In the genomic region with DNA sequence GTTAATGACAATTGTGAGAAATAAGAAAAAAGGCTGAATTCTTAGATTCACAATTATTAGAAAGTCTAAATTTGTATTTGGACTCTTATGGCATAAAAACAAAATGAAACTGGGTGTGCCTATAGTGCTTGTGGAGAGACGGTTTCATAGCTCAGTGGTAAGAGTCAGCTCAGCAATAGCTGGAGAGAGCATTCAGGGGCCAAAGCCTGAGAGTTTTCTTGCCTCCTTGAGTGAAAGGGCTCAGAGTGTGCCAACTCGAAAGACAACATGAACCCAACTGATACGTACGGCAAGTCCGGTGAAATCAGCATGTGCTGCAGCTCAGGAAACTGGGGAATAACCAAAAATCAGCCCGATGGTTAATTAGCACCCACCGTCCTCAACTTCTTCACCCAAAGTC, we compare ENCODE assay signal across 8 cellular contexts.
"Had no signal": no experiment of that assay in that cellular context is flagged by ENCODE, and none has a peak within 500 bp of the region (broad histone marks: within the 10 kb centered on the region; RNA-seq: fewer than 3 reads in every experiment).

No MANE protein-coding gene starts in this region.

- DNase-seq: GOT3, H7, H9, HCEC 1CT, HFFc6 had no signal

- H3K36me3 ChIP-seq: HAP-1 had no signal

- H3K4me3 ChIP-seq: GM23338, HAP-1 had no signal

- H3K9me3 ChIP-seq: HAP-1 had no signal

- ATAC-seq: GM23338, HCT116 had no signal

- H2AFZ ChIP-seq: GM23338 had no signal

- H3K27ac Mint-ChIP-seq: GM23338, H9, HFFc6 had no signal

- H3K9me3 Mint-ChIP-seq: GM23338, H9, HFFc6 had no signal

- H3K4me3 Mint-ChIP-seq: GM23338, H9, HFFc6 had no signal

- H3K4me2 ChIP-seq: GM23338 had no signal
